9 cellular contexts compared by ENCODE assay signal in the genomic region with DNA sequence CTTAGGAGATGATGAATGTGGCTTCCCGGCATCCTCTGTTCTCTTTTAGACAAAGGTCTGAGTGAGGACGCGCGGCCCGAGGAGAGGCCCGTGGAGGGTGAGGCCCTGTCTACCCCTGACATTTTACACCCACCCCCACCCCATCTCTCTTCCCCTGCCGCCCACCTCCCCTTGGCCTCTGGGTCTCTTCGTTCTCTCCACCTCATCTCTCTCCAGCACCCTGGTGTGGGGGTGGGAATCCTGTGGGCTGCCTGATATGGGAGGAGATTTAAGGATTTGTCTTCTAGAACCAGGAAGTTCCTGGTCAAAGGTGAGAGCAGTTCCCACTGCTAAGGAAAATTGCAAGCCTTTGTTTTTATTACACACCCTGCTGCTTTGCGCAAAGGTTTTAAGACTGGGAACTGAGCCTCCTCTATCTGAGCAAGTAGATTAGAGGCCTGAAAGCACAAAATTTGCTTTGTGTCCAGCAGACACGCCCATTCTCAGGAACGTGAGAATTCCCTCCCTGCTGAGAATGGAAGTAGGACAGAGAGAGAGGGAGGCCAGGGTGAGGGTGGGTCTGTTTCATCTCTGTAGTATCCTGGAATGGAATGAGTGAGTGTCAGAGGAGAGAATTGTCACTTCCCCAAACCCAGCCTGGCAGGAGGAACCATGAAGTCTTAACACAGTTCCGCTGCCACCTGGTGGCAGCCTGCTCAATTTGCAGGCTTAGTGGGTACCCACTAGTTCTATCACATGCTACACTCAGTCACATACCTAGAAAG.
DNase-seq lines count a peak whose midpoint lies in the region; ATAC-seq and TF ChIP-seq lines count a peak whose summit lies in the region.
"Had no signal": no experiment of that assay in that cellular context is flagged by ENCODE, and none has a peak within 500 bp of the region (broad histone marks: within the 10 kb centered on the region; RNA-seq: fewer than 3 reads in every experiment).

No MANE protein-coding gene starts in this region.

- H3K36me3 Mint-ChIP-seq in activated CD8-positive, alpha-beta T cell treated with anti-CD3 and anti-CD28 coated beads, Interleukin-2, amount 10 ng/mL, durations not matched to agents 7 days and 5 days (ENCODE audit: low read depth) = no peaks in the 10 kb centered on the region

- no peaks in the 10 kb centered on the region for H3K4me1 Mint-ChIP-seq in activated CD8-positive, alpha-beta T cell treated with anti-CD3 and anti-CD28 coated beads, Interleukin-2, amount 10 ng/mL, durations not matched to agents 7 days and 5 days (ENCODE audit: low read depth)
- H3K4me1 Mint-ChIP-seq: stimulated activated naive CD8-positive, alpha-beta T cell treated with anti-CD3 and anti-CD28 coated beads, Interleukin-15, amount 100 ng/mL, for 72 hours had no signal

- H3K9me3 ChIP-seq in right cardiac atrium (ENCODE audit: control insufficient read depth, low read length) (no peaks in the 10 kb centered on the region), uterus (peaks cover 0 to 4% of the 10 kb centered on the region in 2 donors)

- TF ChIP-seq POLR2A in uterus (IDR thresholded peaks at IDR 0.05) = no peak

- WGBS in right cardiac atrium = 74% methylated on average over 12 of the region's 12 CpGs

- H3K27me3 ChIP-seq in right cardiac atrium (ENCODE audit: control insufficient read depth, insufficient read depth) = no peaks in the 10 kb centered on the region
- H3K27me3 ChIP-seq in uterus = no peaks in the 10 kb centered on the region

- intact Hi-C loops in right cardiac atrium (cut with DNase I) = no loop called here
- intact Hi-C loops in uterus (cut with DNase I; ENCODE audit: low total_unique reads) = no loop called here
- intact Hi-C loops in posterior vena cava (cut with DNase I) = loop anchor here in 1 of 2 donors (10.0 kb wide), 1 partner anchor 100 kb away; no protein-coding TSS in a partner anchor

- H3K4me3 ChIP-seq in right cardiac atrium (ENCODE audit: low read length) (no peak overlapping the region), uterus (no peak overlapping the region)

- H3K27ac ChIP-seq in right cardiac atrium (ENCODE audit: low read length) = no peak overlapping the region
- H3K27ac ChIP-seq in uterus = no peak overlapping the region

- CTCF ChIA-PET in activated CD8-positive, alpha-beta T cell treated with anti-CD3 and anti-CD28 coated beads, Interleukin-2, amount 10 ng/mL, durations not matched to agents 7 days and 5 days (lab: Charles Lee) = no interaction called here

- H3K27ac Mint-ChIP-seq in activated CD8-positive, alpha-beta T cell treated with anti-CD3 and anti-CD28 coated beads, Interleukin-2, amount 10 ng/mL, durations not matched to agents 7 days and 5 days = no peak overlapping the region
- H3K27ac Mint-ChIP-seq: stimulated activated naive CD8-positive, alpha-beta T cell treated with anti-CD3 and anti-CD28 coated beads, Interleukin-15, amount 100 ng/mL, for 72 hours had no signal

- no peaks in the 10 kb centered on the region for H3K27me3 Mint-ChIP-seq in activated CD8-positive, alpha-beta T cell treated with anti-CD3 and anti-CD28 coated beads, Interleukin-2, amount 10 ng/mL, durations not matched to agents 7 days and 5 days (ENCODE audit: low read depth)
- H3K27me3 Mint-ChIP-seq: stimulated activated naive CD8-positive, alpha-beta T cell treated with anti-CD3 and anti-CD28 coated beads, Interleukin-15, amount 100 ng/mL, for 72 hours had no signal

- no peaks in the 10 kb centered on the region for H3K9me3 Mint-ChIP-seq in activated CD8-positive, alpha-beta T cell treated with anti-CD3 and anti-CD28 coated beads, Interleukin-2, amount 10 ng/mL, durations not matched to agents 7 days and 5 days (ENCODE audit: insufficient read depth)

- no peak for ATAC-seq in activated CD8-positive, alpha-beta T cell treated with anti-CD3 and anti-CD28 coated beads, Interleukin-2, amount 10 ng/mL, durations not matched to agents 7 days and 5 days
- peak; percentile 8 to 64 for ATAC-seq in right cardiac atrium
- ATAC-seq: stimulated activated naive CD8-positive, alpha-beta T cell treated with anti-CD3 and anti-CD28 coated beads, Interleukin-15, amount 100 ng/mL, for 72 hours had no signal

- H3K4me3 Mint-ChIP-seq in activated CD8-positive, alpha-beta T cell treated with anti-CD3 and anti-CD28 coated beads, Interleukin-2, amount 10 ng/mL, durations not matched to agents 7 days and 5 days = no peak overlapping the region
- H3K4me3 Mint-ChIP-seq: stimulated activated naive CD8-positive, alpha-beta T cell treated with anti-CD3 and anti-CD28 coated beads, Interleukin-15, amount 100 ng/mL, for 72 hours had no signal

- TF ChIP-seq CTCF in uterus (IDR thresholded peaks at IDR 0.05) = peak in 2 of 4 experiments; percentile 21 to 27

- H3K4me1 ChIP-seq in right cardiac atrium (ENCODE audit: control insufficient read depth, insufficient read depth, low read length) (peaks cover 2% of the 10 kb centered on the region), uterus (no peaks in the 10 kb centered on the region)

- H3K36me3 ChIP-seq in uterus = no peaks in the 10 kb centered on the region

- peak; percentile 45 for DNase-seq in activated CD4-positive, CD25-positive, alpha-beta regulatory T cell treated with anti-CD3 and anti-CD28 coated beads, Interleukin-2, amount 50 U/mL, for 72 hours
- DNase-seq in activated CD4-positive, CD25-positive, alpha-beta regulatory T cell (lab: John Stamatoyannopoulos, UW) = no peak
- peak; percentile 89 for DNase-seq in MV-4-11 (lab: John Stamatoyannopoulos, UW)
- DNase-seq in activated CD8-positive, alpha-beta T cell treated with anti-CD3 and anti-CD28 coated beads, Interleukin-2, amount 10 ng/mL, durations not matched to agents 7 days and 5 days = peak; percentile 28
- peak in 1 of 3 donors; percentile 44 for DNase-seq in right cardiac atrium
- peak; percentile 19 for DNase-seq in stimulated activated CD4-positive, alpha-beta T cell treated with anti-CD3 and anti-CD28 coated beads, Interleukin-4, amount 100 ng/mL, for 24 hours
- no peak for DNase-seq in uterus
- no peak for DNase-seq in posterior vena cava (ENCODE audit: low spot score)

- POLR2A ChIA-PET in activated CD8-positive, alpha-beta T cell treated with anti-CD3 and anti-CD28 coated beads, Interleukin-2, amount 10 ng/mL, durations not matched to agents 7 days and 5 days (lab: Charles Lee) = no interaction called here

Comparison
In these comparisons a context has a peak if more than half of its experiments do, and no peak if none do; other contexts are left out.
1. DNase-seq: peak in activated CD4-positive, CD25-positive, alpha-beta regulatory T cell treated with anti-CD3 and anti-CD28 coated beads, Interleukin-2, amount 50 U/mL, for 72 hours (single experiment), MV-4-11 (single experiment), activated CD8-positive, alpha-beta T cell treated with anti-CD3 and anti-CD28 coated beads, Interleukin-2, amount 10 ng/mL, durations not matched to agents 7 days and 5 days (single experiment) and stimulated activated CD4-positive, alpha-beta T cell treated with anti-CD3 and anti-CD28 coated beads, Interleukin-4, amount 100 ng/mL, for 24 hours (single experiment); none in activated CD4-positive, CD25-positive, alpha-beta regulatory T cell (0 of 4), uterus (0 of 2) and posterior vena cava (single experiment).